ENCODE assay signal across 9 cellular contexts in the genomic region with DNA sequence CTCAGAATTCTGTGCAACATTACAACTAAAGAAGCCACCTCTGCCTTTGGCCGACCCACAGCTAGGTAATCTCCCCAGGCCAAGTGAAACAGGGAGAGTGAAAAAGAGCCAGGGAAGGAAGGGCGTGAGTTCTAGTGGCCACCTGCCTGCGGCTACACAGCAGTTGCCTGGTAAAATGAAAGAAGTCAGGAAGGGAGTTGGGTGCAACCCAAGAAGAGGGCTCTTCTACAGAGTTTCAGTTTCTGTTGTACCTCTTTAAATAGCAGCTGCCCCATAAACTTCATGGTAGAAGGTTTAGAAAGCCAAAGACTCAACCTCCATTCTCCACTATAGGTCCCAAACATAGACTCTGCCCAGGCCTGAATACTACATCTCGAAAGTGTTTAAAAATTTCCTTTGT.
DNase-seq lines count a peak whose midpoint lies in the region; ATAC-seq and TF ChIP-seq lines count a peak whose summit lies in the region.
"Had no signal": no experiment of that assay in that cellular context is flagged by ENCODE, and none has a peak within 500 bp of the region (broad histone marks: within the 10 kb centered on the region; RNA-seq: fewer than 3 reads in every experiment).

No MANE protein-coding gene starts in this region.

- peak overlapping the region; percentile 56 for H3K4me3 Mint-ChIP-seq in natural killer cell

- DNase-seq in DMS 273 (lab: John Stamatoyannopoulos, UW; ENCODE audit: unreplicated experiment) = peak; percentile 12
- no peak for DNase-seq in DMS 273 treated with DMSO at 0.1 percent for 48 hours (lab: John Stamatoyannopoulos, UW)
- DNase-seq in natural killer cell = no peak
- no peak for DNase-seq in HK-2 (ENCODE audit: unreplicated experiment)
- no peak for DNase-seq in NCI-H2171 treated with DMSO at 0.1 percent for 48 hours (lab: John Stamatoyannopoulos, UW)
- DNase-seq in effector CD4-positive, alpha-beta T cell = no peak
- DNase-seq: NCI-H1436 treated with DMSO at 0.1 percent for 48 hours had no signal

- no peaks in the 10 kb centered on the region for H3K9me3 Mint-ChIP-seq in natural killer cell

- peak; percentile 98 for ATAC-seq in GM21529 (IDR thresholded peaks at IDR 0.05; ENCODE audit: unreplicated experiment)
- ATAC-seq in HG03439 (IDR thresholded peaks at IDR 0.05; ENCODE audit: unreplicated experiment) = peak; percentile 98
- ATAC-seq in natural killer cell = peak; percentile 54 to 77 (median 65)

- intact Hi-C loops in natural killer cell (cut with micrococcal nuclease) = no loop called here

- no peak for TF ChIP-seq CTCF in natural killer cell (IDR thresholded peaks at IDR 0.05)

- no peaks in the 10 kb centered on the region for H3K36me3 Mint-ChIP-seq in natural killer cell

- H3K4me1 Mint-ChIP-seq in natural killer cell = peaks cover 21 to 29% of the 10 kb centered on the region in 2 donors

- H3K27ac Mint-ChIP-seq in natural killer cell = peak overlapping the region; percentile 70 to 85

- H3K27me3 Mint-ChIP-seq in natural killer cell (ENCODE audit: low read depth in 2 of 2) = no peaks in the 10 kb centered on the region
